Comparison of ENCODE assay signal across 32 cellular contexts in genomic region chr16:23577493-23577892, GRCh38.
"Had no signal": no experiment of that assay in that cellular context is flagged by ENCODE, and none has a peak within 500 bp of the region (broad histone marks: within the 10 kb centered on the region; RNA-seq: fewer than 3 reads in every experiment).

No MANE protein-coding gene starts in this region.

- ATAC-seq: activated T-helper 17 cell treated with anti-CD3 and anti-CD28 coated beads, Interleukin-2, amount 50 U/mL, for 72 hours; gastrocnemius medialis; naive thymus-derived CD8-positive, alpha-beta T cell; right cardiac atrium; stimulated activated naive CD8-positive, alpha-beta T cell treated with anti-CD3 and anti-CD28 coated beads, Interleukin-15, Interleukin-2, amounts not matched to agents 100 U/mL and 50 U/mL, for 24 hours had no signal

- H3K27ac ChIP-seq: colonic mucosa, parathyroid adenoma, transverse colon, uterus, VCaP had no signal

- H3K9me3 Mint-ChIP-seq: activated CD4-positive, alpha-beta memory T cell treated with anti-CD3 and anti-CD28 coated beads for 36 hours; activated CD4-positive, alpha-beta T cell treated with anti-CD3 and anti-CD28 coated beads, Interleukin-2, amount 10 ng/mL, durations not matched to agents 24 days and 14 days; activated naive CD4-positive, alpha-beta T cell treated with anti-CD3 and anti-CD28 coated beads, Interleukin-2, amount 50 U/mL, for 24 hours; activated T-helper 17 cell treated with anti-CD3 and anti-CD28 coated beads, Interleukin-2, amount 50 U/mL, for 72 hours; naive thymus-derived CD8-positive, alpha-beta T cell; neural crest cell; T-helper 1 cell treated with Interleukin-12 subunit alpha and Interleukin-12 subunit beta and Interleukin-4 antibody, amounts not matched to agents 30 μg/mL and 1 μg/mL, for 36 hours had no signal

- H3K4me1 ChIP-seq: colonic mucosa, parathyroid adenoma, transverse colon, uterus had no signal

- FAIRE-seq: bronchial epithelial cell, keratinocyte, TTC549 had no signal

- H3K36me3 ChIP-seq: colonic mucosa, uterus had no signal

- H3K27me3 Mint-ChIP-seq: activated CD4-positive, alpha-beta memory T cell treated with anti-CD3 and anti-CD28 coated beads for 36 hours; activated CD4-positive, alpha-beta T cell treated with anti-CD3 and anti-CD28 coated beads, Interleukin-2, amount 10 ng/mL, durations not matched to agents 24 days and 14 days; activated naive CD4-positive, alpha-beta T cell treated with anti-CD3 and anti-CD28 coated beads, Interleukin-2, amount 50 U/mL, for 24 hours; activated T-helper 17 cell treated with anti-CD3 and anti-CD28 coated beads, Interleukin-2, amount 50 U/mL, for 72 hours; naive thymus-derived CD8-positive, alpha-beta T cell had no signal

- H3K9me3 ChIP-seq: colonic mucosa, gastrocnemius medialis, testis, transverse colon, uterus had no signal

- H3K27ac Mint-ChIP-seq: activated CD4-positive, alpha-beta memory T cell treated with anti-CD3 and anti-CD28 coated beads for 36 hours; activated CD4-positive, alpha-beta T cell treated with anti-CD3 and anti-CD28 coated beads, Interleukin-2, amount 10 ng/mL, durations not matched to agents 24 days and 14 days; activated naive CD4-positive, alpha-beta T cell treated with anti-CD3 and anti-CD28 coated beads, Interleukin-2, amount 50 U/mL, for 24 hours; activated T-helper 17 cell treated with anti-CD3 and anti-CD28 coated beads, Interleukin-2, amount 50 U/mL, for 72 hours; T-helper 1 cell treated with Interleukin-12 subunit alpha and Interleukin-12 subunit beta and Interleukin-4 antibody, amounts not matched to agents 30 μg/mL and 1 μg/mL, for 36 hours had no signal

- H3K9ac ChIP-seq: parathyroid adenoma had no signal

- H3K79me2 ChIP-seq: parathyroid adenoma had no signal

- H3K4me1 Mint-ChIP-seq: activated CD4-positive, alpha-beta T cell treated with anti-CD3 and anti-CD28 coated beads, Interleukin-2, amount 10 ng/mL, durations not matched to agents 24 days and 14 days; activated naive CD4-positive, alpha-beta T cell treated with anti-CD3 and anti-CD28 coated beads, Interleukin-2, amount 50 U/mL, for 24 hours; activated T-helper 17 cell treated with anti-CD3 and anti-CD28 coated beads, Interleukin-2, amount 50 U/mL, for 72 hours; naive thymus-derived CD8-positive, alpha-beta T cell; neural crest cell had no signal

- DNase-seq: activated CD4-positive, alpha-beta memory T cell treated with anti-CD3 and anti-CD28 coated beads for 36 hours; activated CD4-positive, alpha-beta T cell treated with anti-CD3 and anti-CD28 coated beads, Interleukin-2, amount 10 ng/mL, durations not matched to agents 24 days and 14 days; activated CD8-positive, alpha-beta memory T cell treated with anti-CD3 and anti-CD28 coated beads, Interleukin-2, amount 50 U/mL, for 4 hours; activated gamma-delta T cell treated with Interleukin-2 at 50 U/mL for 16 hours; activated T-cell treated with anti-CD3 and anti-CD28 coated beads, Interleukin-2, amount 50 U/mL, for 1 hour; cerebellar nuclear complex; colonic mucosa; dorsolateral prefrontal cortex; effector memory CD4-positive, alpha-beta T cell; erythroblast; gastrocnemius medialis; hippocampal formation; left cardiac atrium; midbrain; naive thymus-derived CD8-positive, alpha-beta T cell; occipital lobe; right cardiac atrium; stimulated activated naive CD8-positive, alpha-beta T cell treated with anti-CD3 and anti-CD28 coated beads, Interleukin-15, Interleukin-2, amounts not matched to agents 100 U/mL and 50 U/mL, for 24 hours; SW 1271; T-helper 9 cell; transverse colon; uterus had no signal

- H3K4me3 ChIP-seq: colonic mucosa, dorsolateral prefrontal cortex, gastrocnemius medialis, testis, transverse colon, uterus had no signal

- H3K27me3 ChIP-seq: colonic mucosa, dorsolateral prefrontal cortex, gastrocnemius medialis, testis, transverse colon, uterus had no signal

- H2AFZ ChIP-seq: parathyroid adenoma had no signal

- H3K4me3 Mint-ChIP-seq: activated CD4-positive, alpha-beta memory T cell treated with anti-CD3 and anti-CD28 coated beads for 36 hours; activated CD4-positive, alpha-beta T cell treated with anti-CD3 and anti-CD28 coated beads, Interleukin-2, amount 10 ng/mL, durations not matched to agents 24 days and 14 days; activated naive CD4-positive, alpha-beta T cell treated with anti-CD3 and anti-CD28 coated beads, Interleukin-2, amount 50 U/mL, for 24 hours; activated T-helper 17 cell treated with anti-CD3 and anti-CD28 coated beads, Interleukin-2, amount 50 U/mL, for 72 hours; naive thymus-derived CD8-positive, alpha-beta T cell; neural crest cell; T-helper 1 cell treated with Interleukin-12 subunit alpha and Interleukin-12 subunit beta and Interleukin-4 antibody, amounts not matched to agents 30 μg/mL and 1 μg/mL, for 36 hours had no signal
